In genomic region chr9:64773491-64773931, GRCh38 we compare ENCODE assay signal across 1 cellular context.
TF ChIP-seq lines count a peak whose summit lies in the region.

No MANE protein-coding gene starts in this region.

TF ChIP-seq in SK-N-SH treated with all-trans-retinoic acid at 6 μM for 48 hours, 23 proteins besides CTCF, POLR2A, EP300 and RAD21 (continued from another document):
- TF ChIP-seq TSHZ2 (CRISPR knock-in tag; IDR thresholded peaks at IDR 0.05) (no peak), ZNF8 (CRISPR knock-in tag; IDR thresholded peaks at IDR 0.05) (no peak)
